In the genomic region with DNA sequence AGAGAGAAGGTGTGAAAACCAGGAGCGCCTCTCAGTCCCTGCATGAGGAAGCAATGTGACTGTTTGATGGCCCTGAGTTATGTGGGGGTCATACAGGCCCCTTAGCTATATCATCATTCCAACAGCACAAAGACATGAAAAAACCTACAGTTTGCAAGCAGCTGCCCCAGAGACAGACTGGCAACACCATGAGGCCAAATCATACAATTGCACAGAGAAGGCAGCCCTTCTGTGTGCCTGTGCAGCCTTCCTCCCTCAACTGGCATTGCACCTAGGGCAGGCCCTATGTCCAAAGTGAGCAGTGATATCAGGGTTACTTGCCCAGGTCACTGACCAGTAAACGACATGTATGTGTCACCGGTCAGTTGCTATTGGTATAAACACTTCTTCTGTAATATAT, we compare ENCODE assay signal across 20 cellular contexts. TPM values are rescaled to one million over a fixed set of nuclear protein-coding genes. Genes with fewer than 3 reads are reported as not detected.
DNase-seq lines count a peak whose midpoint lies in the region; ATAC-seq and TF ChIP-seq lines count a peak whose summit lies in the region.
"Had no signal": no experiment of that assay in that cellular context is flagged by ENCODE, and none has a peak within 500 bp of the region (broad histone marks: within the 10 kb centered on the region; RNA-seq: fewer than 3 reads in every experiment).

No MANE protein-coding gene starts in this region.

- no peaks in the 10 kb centered on the region for H3K27me3 Mint-ChIP-seq in activated CD8-positive, alpha-beta memory T cell treated with anti-CD3 and anti-CD28 coated beads, Interleukin-2, amount 10 ng/mL, durations not matched to agents 7 days and 5 days
- H3K27me3 Mint-ChIP-seq in CD14-positive monocyte (ENCODE audit: low read depth in 3 of 3): peaks cover 0 to 4% (median 3%) of the 10 kb centered on the region in 3 donors

- CTCF ChIA-PET in activated CD8-positive, alpha-beta memory T cell treated with anti-CD3 and anti-CD28 coated beads, Interleukin-2, amount 10 ng/mL, durations not matched to agents 7 days and 5 days (lab: Charles Lee): no interaction called here

- peak; percentile 39 for DNase-seq in activated CD8-positive, alpha-beta memory T cell treated with anti-CD3 and anti-CD28 coated beads, Interleukin-2, amount 10 ng/mL, durations not matched to agents 7 days and 5 days
- DNase-seq in activated CD8-positive, alpha-beta memory T cell treated with anti-CD3 and anti-CD28 coated beads, Interleukin-2, amount 50 U/mL, for 4 hours: no peak
- DNase-seq in CD14-positive monocyte (ENCODE audit: low spot score) (peak; percentile 29), epidermal melanocyte (ENCODE audit: insufficient read length, low spot score) (peak; percentile 18), posterior vena cava (ENCODE audit: low spot score) (peak; percentile 52), HK-2 (ENCODE audit: unreplicated experiment) (no peak)
- DNase-seq: 8988T, DMS79, H7, NCI-H1436, NCI-H2029 treated with DMSO at 0.1 percent for 48 hours, NCI-H2171 treated with DMSO at 0.1 percent for 48 hours, NCI-H446 treated with DMSO at 0.1 percent for 48 hours, NCI-H748 treated with DMSO at 0.1 percent for 48 hours, OCI-M1 had no signal

- no peak for ATAC-seq in activated CD8-positive, alpha-beta memory T cell treated with anti-CD3 and anti-CD28 coated beads, Interleukin-2, amount 10 ng/mL, durations not matched to agents 7 days and 5 days
- ATAC-seq in HG03520 (IDR thresholded peaks at IDR 0.05; ENCODE audit: unreplicated experiment): no peak
- ATAC-seq in HG03108 (IDR thresholded peaks at IDR 0.05; ENCODE audit: unreplicated experiment): no peak
- ATAC-seq: K562 had no signal

- intact Hi-C loops in CD14-positive monocyte (cut with micrococcal nuclease): no loop called here
- intact Hi-C loops in posterior vena cava (cut with DNase I): no loop called here

- H3K4me3 Mint-ChIP-seq in activated CD8-positive, alpha-beta memory T cell treated with anti-CD3 and anti-CD28 coated beads, Interleukin-2, amount 10 ng/mL, durations not matched to agents 7 days and 5 days: no peak overlapping the region
- H3K4me3 Mint-ChIP-seq in CD14-positive monocyte: no peak overlapping the region
- H3K4me3 Mint-ChIP-seq: CD8-positive, alpha-beta memory T cell had no signal

- H3K9me3 Mint-ChIP-seq in activated CD8-positive, alpha-beta memory T cell treated with anti-CD3 and anti-CD28 coated beads, Interleukin-2, amount 10 ng/mL, durations not matched to agents 7 days and 5 days (ENCODE audit: low read depth): no peaks in the 10 kb centered on the region
- peaks cover 0 to 5% (median 3%) of the 10 kb centered on the region in 7 donors for H3K9me3 Mint-ChIP-seq in CD14-positive monocyte
- H3K9me3 Mint-ChIP-seq: CD8-positive, alpha-beta memory T cell had no signal

- TF ChIP-seq CTCF in CD14-positive monocyte (IDR thresholded peaks at IDR 0.05): no peak

- no peaks in the 10 kb centered on the region for H3K36me3 Mint-ChIP-seq in activated CD8-positive, alpha-beta memory T cell treated with anti-CD3 and anti-CD28 coated beads, Interleukin-2, amount 10 ng/mL, durations not matched to agents 7 days and 5 days
- no peaks in the 10 kb centered on the region for H3K36me3 Mint-ChIP-seq in CD14-positive monocyte
- H3K36me3 Mint-ChIP-seq: CD8-positive, alpha-beta memory T cell had no signal

- no peak overlapping the region for H3K27ac Mint-ChIP-seq in activated CD8-positive, alpha-beta memory T cell treated with anti-CD3 and anti-CD28 coated beads, Interleukin-2, amount 10 ng/mL, durations not matched to agents 7 days and 5 days
- H3K27ac Mint-ChIP-seq in CD14-positive monocyte: no peak overlapping the region
- H3K27ac Mint-ChIP-seq: CD8-positive, alpha-beta memory T cell had no signal

- H3K4me1 Mint-ChIP-seq in activated CD8-positive, alpha-beta memory T cell treated with anti-CD3 and anti-CD28 coated beads, Interleukin-2, amount 10 ng/mL, durations not matched to agents 7 days and 5 days: no peaks in the 10 kb centered on the region
- no peaks in the 10 kb centered on the region for H3K4me1 Mint-ChIP-seq in CD14-positive monocyte
- H3K4me1 Mint-ChIP-seq: CD8-positive, alpha-beta memory T cell had no signal

RNA-seq across cellular contexts. Expression of a gene that starts 41.6 kb away (rescaled TPM):
- total RNA-seq in activated CD8-positive, alpha-beta memory T cell treated with anti-CD3 and anti-CD28 coated beads, Interleukin-2, amount 10 ng/mL, durations not matched to agents 7 days and 5 days: not detected
- polyA plus RNA-seq in CD14-positive monocyte: not detected
- total RNA-seq in posterior vena cava: not detected
- total RNA-seq: CD8-positive, alpha-beta memory T cell; G401; K562 had no signal
- polyA plus RNA-seq: CD8-positive, alpha-beta memory T cell; K562 had no signal

RNA-seq across cellular contexts. Expression of a gene that starts 49.1 kb away (rescaled TPM):
- total RNA-seq in activated CD8-positive, alpha-beta memory T cell treated with anti-CD3 and anti-CD28 coated beads, Interleukin-2, amount 10 ng/mL, durations not matched to agents 7 days and 5 days: not detected
- polyA plus RNA-seq in CD14-positive monocyte: not detected
- total RNA-seq in posterior vena cava: not detected
- total RNA-seq: CD8-positive, alpha-beta memory T cell; G401; H7; K562 had no signal
- polyA plus RNA-seq: CD8-positive, alpha-beta memory T cell; K562 had no signal

Comparison
In these comparisons a context has a peak if more than half of its experiments do, and no peak if none do; other contexts are left out.
1. DNase-seq: peak in activated CD8-positive, alpha-beta memory T cell treated with anti-CD3 and anti-CD28 coated beads, Interleukin-2, amount 10 ng/mL, durations not matched to agents 7 days and 5 days (single experiment), CD14-positive monocyte (single experiment), epidermal melanocyte (single experiment) and posterior vena cava (single experiment); none in activated CD8-positive, alpha-beta memory T cell treated with anti-CD3 and anti-CD28 coated beads, Interleukin-2, amount 50 U/mL, for 4 hours (single experiment) and HK-2 (single experiment).